14 cellular contexts compared by ENCODE assay signal in genomic region chr1:223774133-223774811, GRCh38.
A peak's percentile ranks its signal among the peaks of the same experiment; 100 is the strongest.
DNase-seq lines count a peak whose midpoint lies in the region; ATAC-seq and TF ChIP-seq lines count a peak whose summit lies in the region.
"Had no signal": no experiment of that assay in that cellular context is flagged by ENCODE, and none has a peak within 500 bp of the region (broad histone marks: within the 10 kb centered on the region; RNA-seq: fewer than 3 reads in every experiment).

No MANE protein-coding gene starts in this region.

- peaks cover 86% of the 10 kb centered on the region for H3K36me3 Mint-ChIP-seq in activated CD4-positive, alpha-beta memory T cell treated with anti-CD3 and anti-CD28 coated beads, Interleukin-2, amount 10 ng/mL, durations not matched to agents 7 days and 5 days (ENCODE audit: low read depth)

- POLR2A ChIA-PET in activated CD4-positive, alpha-beta memory T cell treated with anti-CD3 and anti-CD28 coated beads, Interleukin-2, amount 10 ng/mL, durations not matched to agents 7 days and 5 days (lab: Charles Lee): interaction anchor here (0.7 to 2.3 kb wide), 2 partner anchors 58 to 71 kb away, joined by 4 to 17 read pairs; partner anchors contain the start of gene TP53BP2

- H3K4me3 Mint-ChIP-seq in activated CD4-positive, alpha-beta memory T cell treated with anti-CD3 and anti-CD28 coated beads, Interleukin-2, amount 10 ng/mL, durations not matched to agents 7 days and 5 days: no peak overlapping the region

- peaks cover 44% of the 10 kb centered on the region for H3K4me1 Mint-ChIP-seq in activated CD4-positive, alpha-beta memory T cell treated with anti-CD3 and anti-CD28 coated beads, Interleukin-2, amount 10 ng/mL, durations not matched to agents 7 days and 5 days

- 86% methylated on average over 6 of the region's 6 CpGs for WGBS in esophagus muscularis mucosa

- DNase-seq in cardiac muscle cell (ENCODE audit: low read depth in 1 of 2, low spot score in 1 of 2) (no peak), left ventricle myocardium superior (no peak), esophagus muscularis mucosa (ENCODE audit: extremely low spot score) (no peak), superior temporal gyrus (ENCODE audit: extremely low spot score) (peak; percentile 4), NCI-H1048 (lab: John Stamatoyannopoulos, UW) (no peak)
- DNase-seq in activated CD4-positive, alpha-beta memory T cell treated with anti-CD3 and anti-CD28 coated beads, Interleukin-2, amount 10 ng/mL, durations not matched to agents 7 days and 5 days: no peak
- DNase-seq: aorta; effector CD8-positive, alpha-beta T cell; NCI-H2029 treated with DMSO at 0.1 percent for 48 hours; psoas muscle; SHP77; stimulated activated CD8-positive, alpha-beta memory T cell treated with anti-CD3 and anti-CD28 coated beads, Interleukin-4, amount 100 ng/mL, for 48 hours had no signal

- H3K27ac Mint-ChIP-seq in activated CD4-positive, alpha-beta memory T cell treated with anti-CD3 and anti-CD28 coated beads, Interleukin-2, amount 10 ng/mL, durations not matched to agents 7 days and 5 days: peak overlapping the region; percentile 3

- peak overlapping the region; percentile 14 for H3K27ac ChIP-seq in cardiac muscle cell
- peak overlapping the region; percentile 7 to 37 (median 24) for H3K27ac ChIP-seq in esophagus muscularis mucosa (replicated peaks in 1 of 4)
- H3K27ac ChIP-seq: psoas muscle had no signal

- H3K36me3 ChIP-seq in cardiac muscle cell: peaks cover 33% of the 10 kb centered on the region
- H3K36me3 ChIP-seq in esophagus muscularis mucosa: peaks cover 55 to 95% (median 91%) of the 10 kb centered on the region in 4 donors

- H3K27me3 Mint-ChIP-seq in activated CD4-positive, alpha-beta memory T cell treated with anti-CD3 and anti-CD28 coated beads, Interleukin-2, amount 10 ng/mL, durations not matched to agents 7 days and 5 days: no peaks in the 10 kb centered on the region

- ATAC-seq in left ventricle myocardium superior (no peak), HG03342 (IDR thresholded peaks at IDR 0.05; ENCODE audit: unreplicated experiment) (no peak), GM18858 (IDR thresholded peaks at IDR 0.05; ENCODE audit: unreplicated experiment) (no peak)

- H3K4me1 ChIP-seq in cardiac muscle cell (ENCODE audit: low read depth): peaks cover 32% of the 10 kb centered on the region
- H3K4me1 ChIP-seq in esophagus muscularis mucosa: peaks cover 33 to 47% (median 34%) of the 10 kb centered on the region in 4 donors

- intact Hi-C loops in left ventricle myocardium superior (cut with micrococcal nuclease): no loop called here
- intact Hi-C loops in esophagus muscularis mucosa (cut with DNase I): loop anchor here (10.0 kb wide), 1 partner anchor 71 kb away; the partner anchor contains the start of gene TP53BP2

- TF ChIP-seq POLR2A in esophagus muscularis mucosa (IDR thresholded peaks at IDR 0.05; ENCODE audit: low read depth): no peak

- CTCF ChIA-PET in activated CD4-positive, alpha-beta memory T cell treated with anti-CD3 and anti-CD28 coated beads, Interleukin-2, amount 10 ng/mL, durations not matched to agents 7 days and 5 days (lab: Charles Lee): interaction anchor here (1.6 to 2.1 kb wide), 3 partner anchors 67 to 78 kb away, joined by 5 to 9 read pairs (median 7); no protein-coding TSS in a partner anchor

- no peak for TF ChIP-seq EP300 in esophagus muscularis mucosa (IDR thresholded peaks at IDR 0.05)

- no peak overlapping the region for H3K4me3 ChIP-seq in cardiac muscle cell
- H3K4me3 ChIP-seq in esophagus muscularis mucosa: no peak overlapping the region
- H3K4me3 ChIP-seq: psoas muscle had no signal

- no peak for TF ChIP-seq CTCF in cardiac muscle cell (IDR thresholded peaks at IDR 0.05; ENCODE audit: low read depth, low read length)
- no peak for TF ChIP-seq CTCF in esophagus muscularis mucosa (IDR thresholded peaks at IDR 0.05)

- no peaks in the 10 kb centered on the region for H3K9me3 Mint-ChIP-seq in activated CD4-positive, alpha-beta memory T cell treated with anti-CD3 and anti-CD28 coated beads, Interleukin-2, amount 10 ng/mL, durations not matched to agents 7 days and 5 days

- H3K9me3 ChIP-seq in cardiac muscle cell (ENCODE audit: low read depth): no peaks in the 10 kb centered on the region
- H3K9me3 ChIP-seq in esophagus muscularis mucosa: no peaks in the 10 kb centered on the region
- H3K9me3 ChIP-seq: psoas muscle had no signal

- no peaks in the 10 kb centered on the region for H3K27me3 ChIP-seq in cardiac muscle cell
- H3K27me3 ChIP-seq in esophagus muscularis mucosa: no peaks in the 10 kb centered on the region
